In genomic region chr12:52440821-52441319, GRCh38 we compare ENCODE assay signal across 2 cellular contexts.
TF ChIP-seq lines count a peak whose summit lies in the region.

No MANE protein-coding gene starts in this region.

TF ChIP-seq in HCT116, 20 proteins besides CTCF, POLR2A, EP300 and RAD21:
- no peak for TF ChIP-seq EZH2phosphoT487 (IDR thresholded peaks at IDR 0.05; ENCODE audit: borderline replicate concordance)

TF ChIP-seq in GM12878, 131 proteins besides CTCF, POLR2A, EP300 and RAD21:
- TF ChIP-seq TCF3 (IDR thresholded peaks at IDR 0.05; ENCODE audit: borderline replicate concordance, insufficient read depth, low read depth, low read length) (no peak), SPI1 (IDR thresholded peaks at IDR 0.05; ENCODE audit: borderline replicate concordance, insufficient read depth, low read depth, low read length) (peak; percentile 30; the same call in 1 of the 2 replicates)
